ENCODE assay signal across 8 cellular contexts in genomic region chr13:31742102-31742695, GRCh38. TPM values are rescaled to one million over a fixed set of nuclear protein-coding genes. Genes with fewer than 3 reads are reported as not detected.
A peak's percentile ranks its signal among the peaks of the same experiment; 100 is the strongest.
DNase-seq lines count a peak whose midpoint lies in the region; ATAC-seq and TF ChIP-seq lines count a peak whose summit lies in the region.

No MANE protein-coding gene starts in this region.

- no peaks in the 10 kb centered on the region for H3K36me3 Mint-ChIP-seq in activated naive CD4-positive, alpha-beta T cell treated with anti-CD3 and anti-CD28 coated beads, Interleukin-2, amount 50 U/mL, for 72 hours

- H3K4me1 ChIP-seq in DOHH2 (ENCODE audit: control insufficient read depth, low read length), result no peaks in the 10 kb centered on the region
- H3K4me1 ChIP-seq in SJSA1 (replicated peaks), result no peaks in the 10 kb centered on the region
- H3K4me1 ChIP-seq in heart right ventricle, result peaks cover 0 to 6% (median 0%) of the 10 kb centered on the region in 9 donors

- peak; percentile 88 for ATAC-seq in GM21515 (IDR thresholded peaks at IDR 0.05; ENCODE audit: unreplicated experiment)
- ATAC-seq in activated naive CD4-positive, alpha-beta T cell treated with anti-CD3 and anti-CD28 coated beads, Interleukin-2, amount 50 U/mL, for 72 hours, result peak; percentile 64 to 68
- ATAC-seq in heart right ventricle, result peak in 7 of 8 donors; percentile 66 to 87 (median 74)

- DNase-seq in KBM-7 (peak; percentile 70), SJSA1 (ENCODE audit: low read depth in 1 of 2, low spot score in 2 of 2) (peak; percentile 50 to 54), heart right ventricle (peak; percentile 44 to 64), putamen (ENCODE audit: low spot score) (peak; percentile 62), GF-D8 (lab: John Stamatoyannopoulos, UW) (no peak)
- peak in 1 of 2 donors; percentile 67 for DNase-seq in activated naive CD4-positive, alpha-beta T cell treated with anti-CD3 and anti-CD28 coated beads, Interleukin-2, amount 50 U/mL, for 72 hours (ENCODE audit: low spot score in 2 of 2)

- no peaks in the 10 kb centered on the region for H4K20me1 ChIP-seq in DOHH2 (ENCODE audit: control insufficient read depth, insufficient read depth, low read depth, low read length)

- no peaks in the 10 kb centered on the region for H3K9me2 ChIP-seq in DOHH2 (replicated peaks; ENCODE audit: control insufficient read depth, low read length)

- no peaks in the 10 kb centered on the region for H3K9me3 ChIP-seq in DOHH2 (ENCODE audit: control insufficient read depth, insufficient read depth, low read length)
- H3K9me3 ChIP-seq in SJSA1 (replicated peaks), result no peaks in the 10 kb centered on the region
- no peaks in the 10 kb centered on the region for H3K9me3 ChIP-seq in heart right ventricle

- H3K27me3 ChIP-seq in DOHH2 (ENCODE audit: control insufficient read depth, low read length) (peaks cover 4% of the 10 kb centered on the region), SJSA1 (replicated peaks) (no peaks in the 10 kb centered on the region), heart right ventricle (peaks cover 0 to 24% (median 7%) of the 10 kb centered on the region in 7 donors)

- intact Hi-C loops in heart right ventricle (cut with DNase I), result loop anchor here in 9 of 10 donors (1.0 to 10.0 kb wide), 8 partner anchors 197 to 507 kb away; no protein-coding TSS in a partner anchor

- no peaks in the 10 kb centered on the region for H3K9me3 Mint-ChIP-seq in activated naive CD4-positive, alpha-beta T cell treated with anti-CD3 and anti-CD28 coated beads, Interleukin-2, amount 50 U/mL, for 72 hours

- TF ChIP-seq CTCF in DOHH2 (IDR thresholded peaks at IDR 0.05; ENCODE audit: low read depth, low read length, poor library complexity, severe bottlenecking) (peak; percentile 96), heart right ventricle (IDR thresholded peaks at IDR 0.05) (peak; percentile 95 to 99 (median 99))

- in situ Hi-C loops in KBM-7 (cut with MboI; ENCODE audit: low pct_unique_long_range_greater_than_20kb, low sequenced_read_pairs), result loop anchor here (25.0 kb wide), 1 partner anchor 305 kb away; no protein-coding TSS in a partner anchor

- no peak overlapping the region for H3K4me3 ChIP-seq in DOHH2 (ENCODE audit: low read length)
- H3K4me3 ChIP-seq in SJSA1, result no peak overlapping the region
- no peak overlapping the region for H3K4me3 ChIP-seq in heart right ventricle

- H3K79me2 ChIP-seq in DOHH2 (ENCODE audit: control insufficient read depth, low read length), result no peaks in the 10 kb centered on the region

- WGBS in heart right ventricle, 2 donors, result 6 to 12% methylated on average over 7 of the region's 7 CpGs

- no peaks in the 10 kb centered on the region for H3F3A ChIP-seq in DOHH2 (ENCODE audit: control insufficient read depth, insufficient read depth)

- no peaks in the 10 kb centered on the region for H3K36me3 ChIP-seq in DOHH2 (ENCODE audit: control insufficient read depth, low read length)
- H3K36me3 ChIP-seq in SJSA1, result no peaks in the 10 kb centered on the region
- H3K36me3 ChIP-seq in heart right ventricle, result no peaks in the 10 kb centered on the region

- H3K27ac ChIP-seq in DOHH2 (ENCODE audit: low read depth, low read length) (no peak overlapping the region), SJSA1 (no peak overlapping the region), heart right ventricle (no peak overlapping the region)

- H3K4me2 ChIP-seq in DOHH2 (ENCODE audit: low read length), result 0 out of 2 replicates have a peak overlapping the region, but pooled peaks have one; percentile 25

- no peak overlapping the region for H3K27ac Mint-ChIP-seq in activated naive CD4-positive, alpha-beta T cell treated with anti-CD3 and anti-CD28 coated beads, Interleukin-2, amount 50 U/mL, for 72 hours

RNA-seq across cellular contexts. Expression of gene RXFP2, which starts 2.9 kb away (rescaled TPM):
- 0.16 TPM in 1 of 2 replicates, not detected in the other for total RNA-seq in SJSA1 (2014; rRNA removed; shearing (Covaris generic))
- not detected for total RNA-seq in activated naive CD4-positive, alpha-beta T cell treated with anti-CD3 and anti-CD28 coated beads, Interleukin-2, amount 50 U/mL, for 72 hours
- total RNA-seq in heart right ventricle, result not detected
- polyA plus RNA-seq in heart right ventricle, result under 1 TPM in 1 of 2 donors, not detected in 1; 0.01 TPM
